Comparison of ENCODE assay signal across 21 cellular contexts in the genomic region with DNA sequence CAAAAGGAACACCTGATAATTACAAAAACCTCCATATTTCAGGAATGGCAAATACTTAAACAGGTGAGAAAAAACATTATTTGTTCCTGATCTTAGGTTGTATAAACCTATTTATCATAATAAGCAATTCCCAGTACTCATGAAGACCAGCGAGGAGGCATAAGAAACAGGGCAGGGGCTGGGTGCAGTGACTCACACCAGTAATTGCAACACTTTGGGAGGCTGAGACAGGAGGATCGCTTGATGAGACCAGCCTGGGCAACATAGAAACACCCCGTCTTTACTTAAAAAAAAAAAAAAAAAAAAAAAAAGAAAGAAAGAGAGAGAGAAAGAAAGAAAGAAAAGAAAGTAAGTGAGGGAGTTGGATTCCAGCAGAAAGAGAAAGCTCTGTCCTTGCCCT. TPM values are rescaled to one million over a fixed set of nuclear protein-coding genes. Genes with fewer than 3 reads are reported as not detected.
"Had no signal": no experiment of that assay in that cellular context is flagged by ENCODE, and none has a peak within 500 bp of the region (broad histone marks: within the 10 kb centered on the region; RNA-seq: fewer than 3 reads in every experiment).

No MANE protein-coding gene starts in this region.

- H3K27ac ChIP-seq: coronary artery, heart right ventricle, left ventricle myocardium inferior, right atrium auricular region, sigmoid colon, thoracic aorta, transverse colon had no signal

- DNase-seq: effector CD4-positive, alpha-beta T cell; endodermal cell; heart right ventricle; hypothalamus; islet precursor cell; left cardiac atrium; left ventricle myocardium inferior; naive thymus-derived CD4-positive, alpha-beta T cell; sigmoid colon; stimulated activated CD4-positive, alpha-beta T cell treated with anti-CD3 and anti-CD28 coated beads, Interleukin-2, amount 100 ng/mL, for 24 hours; stimulated activated naive CD4-positive, alpha-beta T cell; substantia nigra; transverse colon had no signal

- H3K4me3 ChIP-seq: coronary artery, heart right ventricle, left ventricle myocardium inferior, right atrium auricular region, sigmoid colon, skin epidermis, stomach, thoracic aorta, transverse colon had no signal

- H3K27me3 ChIP-seq: heart right ventricle, right atrium auricular region, sigmoid colon, stomach, transverse colon had no signal

- ATAC-seq: heart right ventricle; left cardiac atrium; naive thymus-derived CD4-positive, alpha-beta T cell had no signal

- FAIRE-seq: frontal cortex, urothelium cell line had no signal

- H3K9me3 ChIP-seq: heart right ventricle, left ventricle myocardium inferior, right atrium auricular region, sigmoid colon, stomach, thoracic aorta, transverse colon had no signal

- H3K36me3 ChIP-seq: heart right ventricle, left ventricle myocardium inferior, right atrium auricular region, sigmoid colon, stomach, thoracic aorta, transverse colon had no signal

RNA-seq across cellular contexts. Expression of a gene that starts 21.6 kb away (rescaled TPM):
- total RNA-seq: fibroblast of lung had no signal
- polyA plus RNA-seq: naive thymus-derived CD4-positive, alpha-beta T cell had no signal
